In the genomic region with DNA sequence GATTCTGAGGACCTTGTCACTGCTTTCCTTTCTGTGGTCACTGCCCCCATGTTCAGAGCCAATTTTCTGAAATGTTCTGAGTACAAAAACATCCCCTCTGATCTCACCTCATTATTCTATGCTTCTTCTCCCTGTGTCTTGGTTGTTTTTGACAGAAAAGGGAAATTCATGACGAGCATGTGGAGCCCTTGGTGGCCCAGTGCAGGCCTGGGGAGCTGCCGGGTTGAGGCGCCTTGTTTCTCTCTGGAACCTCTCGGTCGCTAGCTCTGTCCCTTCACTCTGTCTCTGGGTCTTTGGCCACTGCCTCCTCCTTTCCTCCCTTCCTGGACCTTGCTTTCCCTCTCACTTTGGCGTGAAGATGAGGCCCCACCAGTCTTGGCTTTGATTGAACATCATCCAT, we compare ENCODE assay signal across 21 cellular contexts.
"Had no signal": no experiment of that assay in that cellular context is flagged by ENCODE, and none has a peak within 500 bp of the region (broad histone marks: within the 10 kb centered on the region; RNA-seq: fewer than 3 reads in every experiment).

No MANE protein-coding gene starts in this region.

- H3K9me3 ChIP-seq: colonic mucosa, heart right ventricle, left ventricle myocardium inferior, pancreas, stomach had no signal

- H3K9me3 Mint-ChIP-seq: naive B cell, nephron had no signal

- FAIRE-seq: endometrium, frontal cortex, islet of Langerhans, pancreas, small intestine had no signal

- ATAC-seq: heart right ventricle, pancreas, right cardiac atrium had no signal

- H3K36me3 Mint-ChIP-seq: naive B cell had no signal

- H3K4me1 ChIP-seq: colonic mucosa, pancreas had no signal

- H3K27ac Mint-ChIP-seq: nephron, progenitor cell of endocrine pancreas had no signal

- DNase-seq: colonic mucosa; effector CD4-positive, alpha-beta T cell; heart right ventricle; hypothalamus; left ventricle myocardium inferior; mesenchymal stem cell; naive B cell; occipital lobe; right cardiac atrium; stimulated activated CD4-positive, alpha-beta T cell treated with anti-CD3 and anti-CD28 coated beads, Interleukin-12 subunit alpha, Interleukin-12 subunit beta, amount 100 ng/mL, for 4 hours; stimulated activated naive CD4-positive, alpha-beta T cell; substantia nigra had no signal

- H3K36me3 ChIP-seq: colonic mucosa, heart right ventricle, left ventricle myocardium inferior, pancreas, stomach had no signal

- H3K27ac ChIP-seq: colonic mucosa, heart right ventricle, left ventricle myocardium inferior, pancreas, stomach had no signal

- H3K4me3 Mint-ChIP-seq: naive B cell, nephron had no signal

- H3K4me3 ChIP-seq: colonic mucosa, heart right ventricle, left ventricle myocardium inferior, lung, pancreas, stomach had no signal

- H3K27me3 ChIP-seq: colonic mucosa, pancreas had no signal
